Comparison of ENCODE assay signal across 13 cellular contexts in the genomic region with DNA sequence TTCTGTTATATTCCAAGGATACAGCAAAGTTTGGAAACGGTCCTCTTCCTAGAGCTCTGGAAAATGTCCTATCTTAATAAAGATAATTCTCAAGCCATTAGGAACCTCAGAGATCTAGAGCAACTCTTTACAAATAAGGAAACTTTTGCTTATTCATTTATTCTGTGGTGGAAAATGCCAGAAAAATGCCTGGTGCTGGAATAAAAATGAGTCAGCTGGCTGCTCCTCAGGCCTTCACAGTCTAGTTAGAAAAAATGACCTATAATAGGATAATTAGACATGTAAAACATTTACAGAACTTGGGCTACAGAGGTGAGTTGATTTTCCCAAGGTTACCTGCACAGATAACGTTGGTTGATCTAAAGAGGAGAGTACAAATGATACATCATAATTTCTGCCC.
"Had no signal": no experiment of that assay in that cellular context is flagged by ENCODE, and none has a peak within 500 bp of the region (broad histone marks: within the 10 kb centered on the region; RNA-seq: fewer than 3 reads in every experiment).

No MANE protein-coding gene starts in this region.

- H3K4me2 ChIP-seq: neural progenitor cell had no signal

- H3K36me3 ChIP-seq: adrenal gland, lower lobe of right lung, neural progenitor cell, pancreas, thoracic aorta had no signal

- DNase-seq: activated B cell treated with CpG ODN at 0.5 μM for 24 hours; activated CD4-positive, alpha-beta T cell treated with anti-CD3 and anti-CD28 coated beads, Interleukin-2, amount 10 ng/mL, durations not matched to agents 7 days and 5 days; activated CD8-positive, alpha-beta memory T cell treated with anti-CD3 and anti-CD28 coated beads for 24 hours; activated naive CD4-positive, alpha-beta T cell treated with anti-CD3 and anti-CD28 coated beads, Interleukin-2, amount 10 ng/mL, durations not matched to agents 7 days and 5 days; adrenal gland; hypothalamus; left cardiac atrium; lower lobe of right lung; pancreas; stimulated activated CD4-positive, alpha-beta T cell treated with anti-CD3 and anti-CD28 coated beads, Interleukin-15, amount 100 ng/mL, for 24 hours; stimulated activated CD4-positive, alpha-beta T cell treated with anti-CD3 and anti-CD28 coated beads, Interleukin-4, amount 100 ng/mL, for 24 hours had no signal

- H2AFZ ChIP-seq: neural progenitor cell had no signal

- H3K27ac ChIP-seq: adrenal gland, lower lobe of right lung, neural progenitor cell, pancreas, thoracic aorta had no signal

- H3K9me3 ChIP-seq: adrenal gland, lower lobe of right lung, pancreas, thoracic aorta had no signal

- H3K4me1 ChIP-seq: adrenal gland, lower lobe of right lung, pancreas had no signal

- H3K27me3 ChIP-seq: adrenal gland, neural progenitor cell, pancreas had no signal

- H3K4me3 ChIP-seq: adrenal gland, lower lobe of right lung, neural progenitor cell, pancreas, thoracic aorta had no signal

- ATAC-seq: left cardiac atrium, lower lobe of right lung, pancreas had no signal
